In genomic region chr11:3126901-3127691, GRCh38 we compare ENCODE assay signal across 18 cellular contexts. TPM values are rescaled to one million over a fixed set of nuclear protein-coding genes. Genes with fewer than 3 reads are reported as not detected.
DNase-seq lines count a peak whose midpoint lies in the region; ATAC-seq and TF ChIP-seq lines count a peak whose summit lies in the region.
"Had no signal": no experiment of that assay in that cellular context is flagged by ENCODE, and none has a peak within 500 bp of the region (broad histone marks: within the 10 kb centered on the region; RNA-seq: fewer than 3 reads in every experiment).

No MANE protein-coding gene starts in this region.

- H3K36me3 ChIP-seq in RWPE2 (ENCODE audit: low read depth) = peaks cover 10% of the 10 kb centered on the region; the same call in 1 of the 2 replicates
- H3K36me3 ChIP-seq in gastroesophageal sphincter = peaks cover 0 to 54% of the 10 kb centered on the region in 2 donors
- H3K36me3 ChIP-seq in mucosa of rectum (ENCODE audit: control insufficient read depth in 2 of 2, insufficient read depth in 2 of 2, low read length in 2 of 2) = peaks cover 4 to 9% of the 10 kb centered on the region in 2 donors
- peaks cover 0 to 49% (median 2%) of the 10 kb centered on the region in 3 donors for H3K36me3 ChIP-seq in tibial nerve

- no peak overlapping the region for H3K4me3 ChIP-seq in RWPE2 (ENCODE audit: severe bottlenecking)
- no peak overlapping the region for H3K4me3 ChIP-seq in gastroesophageal sphincter
- no peak overlapping the region for H3K4me3 ChIP-seq in mucosa of rectum (ENCODE audit: low read length in 2 of 2)
- H3K4me3 ChIP-seq in tibial nerve = no peak overlapping the region

- peaks cover 36% of the 10 kb centered on the region for H3K4me1 ChIP-seq in RWPE2 (ENCODE audit: insufficient read depth, poor library complexity, severe bottlenecking)
- peaks cover 4 to 63% (median 16%) of the 10 kb centered on the region in 3 donors for H3K4me1 ChIP-seq in gastroesophageal sphincter
- H3K4me1 ChIP-seq in mucosa of rectum (ENCODE audit: control insufficient read depth in 2 of 2, insufficient read depth in 2 of 2, low read length in 2 of 2) = peaks cover 29 to 31% of the 10 kb centered on the region in 2 donors
- H3K4me1 ChIP-seq in tibial nerve = peaks cover 0 to 73% (median 16%) of the 10 kb centered on the region in 4 donors

- TF ChIP-seq CTCF in RWPE2 (IDR thresholded peaks at IDR 0.05; ENCODE audit: poor library complexity, severe bottlenecking) (no peak), gastroesophageal sphincter (IDR thresholded peaks at IDR 0.05) (no peak), tibial nerve (IDR thresholded peaks at IDR 0.05) (no peak)

- H3K27me3 ChIP-seq in RWPE2 (ENCODE audit: insufficient read depth, poor library complexity, severe bottlenecking) (no peaks in the 10 kb centered on the region), gastroesophageal sphincter (no peaks in the 10 kb centered on the region), mucosa of rectum (ENCODE audit: control insufficient read depth in 2 of 2, insufficient read depth in 2 of 2, low read length in 2 of 2) (no peaks in the 10 kb centered on the region), tibial nerve (no peaks in the 10 kb centered on the region)

- no peaks in the 10 kb centered on the region for H3K9me3 ChIP-seq in RWPE2 (ENCODE audit: severe bottlenecking)
- no peaks in the 10 kb centered on the region for H3K9me3 ChIP-seq in gastroesophageal sphincter
- H3K9me3 ChIP-seq in mucosa of rectum (ENCODE audit: control insufficient read depth in 2 of 2, low read length in 2 of 2) = no peaks in the 10 kb centered on the region
- H3K9me3 ChIP-seq in tibial nerve = no peaks in the 10 kb centered on the region

- intact Hi-C loops in activated T-helper 1 cell treated with anti-CD3 and anti-CD28 coated beads, Interleukin-12 subunit alpha, Interleukin-12 subunit beta, Interleukin-2, Interleukin-4 antibody, amounts not matched to agents 30 ng/mL and 10 ng/mL and 1 ng/mL, durations not matched to agents 14 hours and 24 hours and 36 hours (cut with micrococcal nuclease) = no loop called here

- no peak overlapping the region for H3K27ac Mint-ChIP-seq in activated T-helper 1 cell treated with anti-CD3 and anti-CD28 coated beads, Interleukin-12 subunit alpha, Interleukin-12 subunit beta, Interleukin-2, Interleukin-4 antibody, amounts not matched to agents 30 ng/mL and 10 ng/mL and 1 ng/mL, durations not matched to agents 14 hours and 24 hours and 36 hours
- H3K27ac Mint-ChIP-seq: activated CD4-positive, alpha-beta memory T cell treated with anti-CD3 and anti-CD28 coated beads, Interleukin-2, amount 10 ng/mL, durations not matched to agents 7 days and 5 days; activated T-helper 17 cell treated with anti-CD3 and anti-CD28 coated beads, Interleukin-2, amount 50 U/mL, for 72 hours; naive thymus-derived CD4-positive, alpha-beta T cell; stimulated activated naive B cell treated with anti-CD40 and anti-IgM and Interleukin-4, amounts not matched to agents 10 μg/mL and 1 μg/mL and 100 μg/mL, for 72 hours had no signal

- H3K27me3 Mint-ChIP-seq in activated T-helper 1 cell treated with anti-CD3 and anti-CD28 coated beads, Interleukin-12 subunit alpha, Interleukin-12 subunit beta, Interleukin-2, Interleukin-4 antibody, amounts not matched to agents 30 ng/mL and 10 ng/mL and 1 ng/mL, durations not matched to agents 14 hours and 24 hours and 36 hours (ENCODE audit: insufficient read depth) = no peaks in the 10 kb centered on the region
- H3K27me3 Mint-ChIP-seq: activated CD4-positive, alpha-beta memory T cell treated with anti-CD3 and anti-CD28 coated beads, Interleukin-2, amount 10 ng/mL, durations not matched to agents 7 days and 5 days; activated T-helper 17 cell treated with anti-CD3 and anti-CD28 coated beads, Interleukin-2, amount 50 U/mL, for 72 hours; naive thymus-derived CD4-positive, alpha-beta T cell; stimulated activated naive B cell treated with anti-CD40 and anti-IgM and Interleukin-4, amounts not matched to agents 10 μg/mL and 1 μg/mL and 100 μg/mL, for 72 hours had no signal

- ATAC-seq in RWPE2 (ENCODE audit: low read depth) = no peak
- peak; percentile 10 for ATAC-seq in gastroesophageal sphincter
- ATAC-seq in GM21737 (IDR thresholded peaks at IDR 0.05; ENCODE audit: unreplicated experiment) = no peak
- ATAC-seq: activated T-helper 17 cell treated with anti-CD3 and anti-CD28 coated beads, Interleukin-2, amount 50 U/mL, for 72 hours; stimulated activated naive B cell treated with anti-CD40 and anti-IgM and Interleukin-4, amounts not matched to agents 10 μg/mL and 1 μg/mL and 100 μg/mL, for 72 hours had no signal

- H3K36me3 Mint-ChIP-seq in activated T-helper 1 cell treated with anti-CD3 and anti-CD28 coated beads, Interleukin-12 subunit alpha, Interleukin-12 subunit beta, Interleukin-2, Interleukin-4 antibody, amounts not matched to agents 30 ng/mL and 10 ng/mL and 1 ng/mL, durations not matched to agents 14 hours and 24 hours and 36 hours (ENCODE audit: low read depth) = no peaks in the 10 kb centered on the region
- H3K36me3 Mint-ChIP-seq: naive thymus-derived CD4-positive, alpha-beta T cell; stimulated activated naive B cell treated with anti-CD40 and anti-IgM and Interleukin-4, amounts not matched to agents 10 μg/mL and 1 μg/mL and 100 μg/mL, for 72 hours had no signal

- H3K9ac ChIP-seq in mucosa of rectum (ENCODE audit: low read depth in 1 of 2, low read length in 2 of 2) = peak overlapping the region; percentile 52 to 74

- no peak overlapping the region for H3K4me3 Mint-ChIP-seq in activated T-helper 1 cell treated with anti-CD3 and anti-CD28 coated beads, Interleukin-12 subunit alpha, Interleukin-12 subunit beta, Interleukin-2, Interleukin-4 antibody, amounts not matched to agents 30 ng/mL and 10 ng/mL and 1 ng/mL, durations not matched to agents 14 hours and 24 hours and 36 hours
- H3K4me3 Mint-ChIP-seq: activated CD4-positive, alpha-beta memory T cell treated with anti-CD3 and anti-CD28 coated beads, Interleukin-2, amount 10 ng/mL, durations not matched to agents 7 days and 5 days; activated T-helper 17 cell treated with anti-CD3 and anti-CD28 coated beads, Interleukin-2, amount 50 U/mL, for 72 hours; naive thymus-derived CD4-positive, alpha-beta T cell; stimulated activated naive B cell treated with anti-CD40 and anti-IgM and Interleukin-4, amounts not matched to agents 10 μg/mL and 1 μg/mL and 100 μg/mL, for 72 hours had no signal

- H3K4me1 Mint-ChIP-seq in activated T-helper 1 cell treated with anti-CD3 and anti-CD28 coated beads, Interleukin-12 subunit alpha, Interleukin-12 subunit beta, Interleukin-2, Interleukin-4 antibody, amounts not matched to agents 30 ng/mL and 10 ng/mL and 1 ng/mL, durations not matched to agents 14 hours and 24 hours and 36 hours (ENCODE audit: low read depth) = no peaks in the 10 kb centered on the region
- H3K4me1 Mint-ChIP-seq: activated CD4-positive, alpha-beta memory T cell treated with anti-CD3 and anti-CD28 coated beads, Interleukin-2, amount 10 ng/mL, durations not matched to agents 7 days and 5 days; activated T-helper 17 cell treated with anti-CD3 and anti-CD28 coated beads, Interleukin-2, amount 50 U/mL, for 72 hours; stimulated activated naive B cell treated with anti-CD40 and anti-IgM and Interleukin-4, amounts not matched to agents 10 μg/mL and 1 μg/mL and 100 μg/mL, for 72 hours had no signal

- no peaks in the 10 kb centered on the region for H3K9me3 Mint-ChIP-seq in activated T-helper 1 cell treated with anti-CD3 and anti-CD28 coated beads, Interleukin-12 subunit alpha, Interleukin-12 subunit beta, Interleukin-2, Interleukin-4 antibody, amounts not matched to agents 30 ng/mL and 10 ng/mL and 1 ng/mL, durations not matched to agents 14 hours and 24 hours and 36 hours
- H3K9me3 Mint-ChIP-seq: activated CD4-positive, alpha-beta memory T cell treated with anti-CD3 and anti-CD28 coated beads, Interleukin-2, amount 10 ng/mL, durations not matched to agents 7 days and 5 days; activated T-helper 17 cell treated with anti-CD3 and anti-CD28 coated beads, Interleukin-2, amount 50 U/mL, for 72 hours had no signal

- H3K27ac ChIP-seq in RWPE2 (ENCODE audit: poor library complexity, severe bottlenecking) = peak overlapping the region; percentile 75
- H3K27ac ChIP-seq in gastroesophageal sphincter = peak overlapping the region in 3 of 4 donors; percentile 66 to 71 (median 67)
- peak overlapping the region; percentile 86 to 91 for H3K27ac ChIP-seq in mucosa of rectum (ENCODE audit: low read depth in 2 of 2, low read length in 2 of 2)
- H3K27ac ChIP-seq in tibial nerve = peak overlapping the region; percentile 13 to 77 (median 56)

- TF ChIP-seq POLR2A in gastroesophageal sphincter (IDR thresholded peaks at IDR 0.05) (no peak), tibial nerve (IDR thresholded peaks at IDR 0.05) (no peak)

- WGBS in gastroesophageal sphincter (ENCODE audit: low coverage in 1 of 2), 2 donors = 0% methylated on average over 1 of the region's 24 CpGs; no CpG with 5 or more reads in 1 of the 2 donors
- WGBS in tibial nerve, 2 donors = 71 to 75% methylated on average over 18 to 22 of the region's 24 CpGs

- peak; percentile 59 for DNase-seq in RWPE2 (ENCODE audit: low spot score)
- no peak for DNase-seq in tibial nerve (ENCODE audit: low spot score in 2 of 2)
- no peak for DNase-seq in NCI-H1092 treated with DMSO at 0.1 percent for 48 hours (lab: John Stamatoyannopoulos, UW)
- no peak for DNase-seq in activated T-helper 1 cell treated with anti-CD3 and anti-CD28 coated beads, Interleukin-12 subunit alpha, Interleukin-12 subunit beta, Interleukin-2, Interleukin-4 antibody, amounts not matched to agents 30 ng/mL and 10 ng/mL and 1 ng/mL, durations not matched to agents 14 hours and 24 hours and 36 hours (ENCODE audit: low spot score)
- no peak for DNase-seq in Ammon's horn (ENCODE audit: low spot score)
- DNase-seq: activated CD4-positive, alpha-beta memory T cell treated with anti-CD3 and anti-CD28 coated beads, Interleukin-2, amount 10 ng/mL, durations not matched to agents 7 days and 5 days; anterior cingulate cortex; cortex of kidney; DMS79 treated with DMSO at 0.1 percent for 48 hours; erythroblast; naive thymus-derived CD4-positive, alpha-beta T cell; NCI-H774; stimulated activated naive B cell treated with anti-CD40 and anti-IgM and Interleukin-4, amounts not matched to agents 10 μg/mL and 1 μg/mL and 100 μg/mL, for 72 hours; T1000 had no signal

- TF ChIP-seq EP300 in gastroesophageal sphincter (IDR thresholded peaks at IDR 0.05) (no peak), tibial nerve (IDR thresholded peaks at IDR 0.05) (no peak)

RNA-seq across cellular contexts. Expression of gene OSBPL5, which starts 38.0 kb away (rescaled TPM):
- total RNA-seq in gastroesophageal sphincter (10 to 100 TPM; 39.9 to 94.0 (median 66.4) TPM), tibial nerve (100 to 1,000 TPM in 2 of 4 donors, 10 to 100 TPM in 2; 58.8 to 168 (median 106) TPM)
- 1.6 and 1.9 TPM in 2 replicates for total RNA-seq in activated T-helper 1 cell treated with anti-CD3 and anti-CD28 coated beads, Interleukin-12 subunit alpha, Interleukin-12 subunit beta, Interleukin-2, Interleukin-4 antibody, amounts not matched to agents 30 ng/mL and 10 ng/mL and 1 ng/mL, durations not matched to agents 14 hours and 24 hours and 36 hours

Comparison
In these comparisons a context has a peak if more than half of its experiments do, and no peak if none do; other contexts are left out.
1. RNA of gene OSBPL5, which starts 38.0 kb away (total RNA-seq): 58.8 to 168 TPM in tibial nerve and 39.9 to 94.0 TPM in gastroesophageal sphincter; 1.6 to 1.9 TPM in activated T-helper 1 cell treated with anti-CD3 and anti-CD28 coated beads, Interleukin-12 subunit alpha, Interleukin-12 subunit beta, Interleukin-2, Interleukin-4 antibody, amounts not matched to agents 30 ng/mL and 10 ng/mL and 1 ng/mL, durations not matched to agents 14 hours and 24 hours and 36 hours; every median in the first group is over 10 times any median in the second.
2. Peak in every context shown above with its lines, with median percentiles within 50 percentile points of each other: H3K27ac ChIP-seq.